In genomic region chr16:23863511-23864422, GRCh38 we compare ENCODE assay signal across 9 cellular contexts. TPM values are rescaled to one million over a fixed set of nuclear protein-coding genes. Genes with fewer than 3 reads are reported as not detected.
DNase-seq lines count a peak whose midpoint lies in the region; ATAC-seq and TF ChIP-seq lines count a peak whose summit lies in the region.
"Had no signal": no experiment of that assay in that cellular context is flagged by ENCODE, and none has a peak within 500 bp of the region (broad histone marks: within the 10 kb centered on the region; RNA-seq: fewer than 3 reads in every experiment).

No MANE protein-coding gene starts in this region.

- no peak overlapping the region for H3K4me3 ChIP-seq in right atrium auricular region

- peaks cover 65% of the 10 kb centered on the region for H3K4me1 Mint-ChIP-seq in T-helper 17 cell
- H3K4me1 Mint-ChIP-seq in natural killer cell treated with Interleukin-12 subunit alpha and Interleukin-12 subunit beta and Interleukin-15 and Interleukin-18, amount 100 ng/mL, for 72 hours (ENCODE audit: low read depth in 2 of 2) = peaks cover 66 to 83% of the 10 kb centered on the region in 2 donors

- no peak for TF ChIP-seq CTCF in right atrium auricular region (IDR thresholded peaks at IDR 0.05)

- H3K36me3 Mint-ChIP-seq in T-helper 17 cell (ENCODE audit: low read depth) = peaks cover 2% of the 10 kb centered on the region
- H3K36me3 Mint-ChIP-seq in natural killer cell treated with Interleukin-12 subunit alpha and Interleukin-12 subunit beta and Interleukin-15 and Interleukin-18, amount 100 ng/mL, for 72 hours = peaks cover 6% of the 10 kb centered on the region

- H3K9me3 ChIP-seq in right atrium auricular region (no peaks in the 10 kb centered on the region), T-helper 17 cell (ENCODE audit: control insufficient read depth, low read length, poor library complexity, severe bottlenecking) (no peaks in the 10 kb centered on the region)

- no peak overlapping the region for H3K27ac ChIP-seq in right atrium auricular region

- no peaks in the 10 kb centered on the region for H3K9me3 Mint-ChIP-seq in natural killer cell treated with Interleukin-12 subunit alpha and Interleukin-12 subunit beta and Interleukin-15 and Interleukin-18, amount 100 ng/mL, for 72 hours

- H3K4me1 ChIP-seq in right atrium auricular region = no peaks in the 10 kb centered on the region

- H3K27me3 ChIP-seq in right atrium auricular region = no peaks in the 10 kb centered on the region

- peak overlapping the region; percentile 92 for H3K4me3 Mint-ChIP-seq in T-helper 17 cell
- peak overlapping the region; percentile 90 for H3K4me3 Mint-ChIP-seq in natural killer cell treated with Interleukin-12 subunit alpha and Interleukin-12 subunit beta and Interleukin-15 and Interleukin-18, amount 100 ng/mL, for 72 hours

- H3K27ac Mint-ChIP-seq in T-helper 17 cell = peak overlapping the region; percentile 92
- H3K27ac Mint-ChIP-seq in natural killer cell treated with Interleukin-12 subunit alpha and Interleukin-12 subunit beta and Interleukin-15 and Interleukin-18, amount 100 ng/mL, for 72 hours = peak overlapping the region; percentile 91 to 93

- intact Hi-C loops in Right ventricle myocardium superior (cut with DNase I) = no loop called here

- DNase-seq in Right ventricle myocardium superior (no peak), right atrium auricular region (ENCODE audit: low spot score) (no peak), T-helper 17 cell (no peak), NCI-H774 (lab: John Stamatoyannopoulos, UW) (no peak), cerebellum (ENCODE audit: low spot score) (no peak), HPDE6-E6E7 (ENCODE audit: extremely low spot score) (no peak)
- DNase-seq in natural killer cell treated with Interleukin-12 subunit alpha and Interleukin-12 subunit beta and Interleukin-15 and Interleukin-18, amount 100 ng/mL, for 72 hours (ENCODE audit: low spot score) = no peak

- ATAC-seq in Right ventricle myocardium superior (ENCODE audit: poor library complexity) (peak; percentile 36), HG03095 (IDR thresholded peaks at IDR 0.05; ENCODE audit: unreplicated experiment) (peak; percentile 69), T-helper 17 cell (peak; percentile 90)
- peak; percentile 82 to 84 for ATAC-seq in natural killer cell treated with Interleukin-12 subunit alpha and Interleukin-12 subunit beta and Interleukin-15 and Interleukin-18, amount 100 ng/mL, for 72 hours

- H3K27me3 Mint-ChIP-seq in T-helper 17 cell = no peaks in the 10 kb centered on the region
- H3K27me3 Mint-ChIP-seq in natural killer cell treated with Interleukin-12 subunit alpha and Interleukin-12 subunit beta and Interleukin-15 and Interleukin-18, amount 100 ng/mL, for 72 hours = no peaks in the 10 kb centered on the region

- H3K36me3 ChIP-seq in right atrium auricular region = no peaks in the 10 kb centered on the region

RNA-seq across cellular contexts. Expression of gene PRKCB, which starts 28.0 kb away (rescaled TPM):
- 1.7 TPM for total RNA-seq in Right ventricle myocardium superior
- 1 to 10 TPM in 1 of 2 donors, under 1 TPM in 1; 0.93 to 3.1 TPM for total RNA-seq in right atrium auricular region
- total RNA-seq in T-helper 17 cell = 100 to 1,000 TPM; 122 to 137 TPM
- 100 to 1,000 TPM; 193 to 273 TPM for total RNA-seq in natural killer cell treated with Interleukin-12 subunit alpha and Interleukin-12 subunit beta and Interleukin-15 and Interleukin-18, amount 100 ng/mL, for 72 hours
- 109 TPM for total RNA-seq in cerebellum
- total RNA-seq: myocyte had no signal

Comparison
In these comparisons a context has a peak if more than half of its experiments do, and no peak if none do; other contexts are left out.
1. ATAC-seq: peak in every context shown above with its lines; median percentile 90 in T-helper 17 cell; 83 in natural killer cell treated with Interleukin-12 subunit alpha and Interleukin-12 subunit beta and Interleukin-15 and Interleukin-18, amount 100 ng/mL, for 72 hours; 69 in HG03095; 36 in Right ventricle myocardium superior.
2. RNA of gene PRKCB, which starts 28.0 kb away (total RNA-seq): 193 to 273 TPM in natural killer cell treated with Interleukin-12 subunit alpha and Interleukin-12 subunit beta and Interleukin-15 and Interleukin-18, amount 100 ng/mL, for 72 hours, 122 to 137 TPM in T-helper 17 cell and 109 TPM in cerebellum (single experiment); 0.93 to 3.1 TPM in right atrium auricular region and 1.7 TPM in Right ventricle myocardium superior (single experiment); every median in the first group is over 10 times any median in the second.